7 cellular contexts compared by ENCODE assay signal in the genomic region with DNA sequence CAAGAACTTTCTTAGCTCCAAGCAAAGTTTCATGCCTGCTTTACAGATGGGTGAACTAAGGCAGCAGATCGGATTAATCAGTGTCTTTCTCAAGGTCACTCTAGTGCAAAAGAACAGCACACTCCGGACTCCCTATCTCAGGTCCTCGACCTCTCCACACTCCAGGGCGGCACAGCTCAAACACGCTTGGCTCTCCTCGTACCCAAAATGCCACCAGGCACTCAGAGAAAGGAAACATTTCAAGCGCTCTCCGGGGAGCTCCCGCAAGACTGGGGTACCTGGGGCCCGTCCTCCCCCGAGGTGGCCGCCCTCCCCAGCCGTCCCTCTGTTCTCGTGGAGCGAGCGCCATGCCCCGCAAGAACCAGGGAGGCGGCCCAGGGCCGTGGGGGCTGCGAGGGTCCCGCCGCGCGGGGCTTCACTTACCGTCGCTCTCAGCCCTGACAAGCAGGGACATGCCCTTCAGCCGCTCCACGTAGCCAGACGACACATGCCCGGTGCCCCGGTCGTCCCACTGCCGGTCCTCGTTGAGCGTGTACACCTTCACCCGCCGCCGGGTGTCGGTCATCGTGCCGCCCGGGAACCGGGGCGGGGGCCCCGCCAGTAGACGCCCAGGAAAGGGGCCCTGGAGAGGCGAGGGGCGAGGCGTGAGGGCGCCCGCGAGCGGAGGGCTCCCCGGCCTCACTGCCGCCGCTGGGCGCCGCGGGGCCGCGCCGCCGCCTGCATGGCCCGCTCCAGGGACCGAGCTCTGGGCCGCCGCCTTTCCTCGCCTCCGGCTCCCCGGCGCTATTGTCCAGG. TPM values are rescaled to one million over a fixed set of nuclear protein-coding genes. Genes with fewer than 3 reads are reported as not detected.
DNase-seq lines count a peak whose midpoint lies in the region; ATAC-seq and TF ChIP-seq lines count a peak whose summit lies in the region.

No MANE protein-coding gene starts in this region.

- peak overlapping the region; percentile 95 for H3K27ac Mint-ChIP-seq in activated T-helper 1 cell treated with anti-CD3 and anti-CD28 coated beads, Interleukin-12 subunit alpha, Interleukin-12 subunit beta, Interleukin-2, Interleukin-4 antibody, amounts not matched to agents 30 ng/mL and 10 ng/mL and 1 ng/mL, durations not matched to agents 14 hours and 24 hours and 36 hours

- H3K36me3 Mint-ChIP-seq in activated T-helper 1 cell treated with anti-CD3 and anti-CD28 coated beads, Interleukin-12 subunit alpha, Interleukin-12 subunit beta, Interleukin-2, Interleukin-4 antibody, amounts not matched to agents 30 ng/mL and 10 ng/mL and 1 ng/mL, durations not matched to agents 14 hours and 24 hours and 36 hours (ENCODE audit: low read depth) = peaks cover 31% of the 10 kb centered on the region

- peaks cover 51% of the 10 kb centered on the region for H3K79me2 ChIP-seq in neural cell (replicated peaks; ENCODE audit: insufficient read depth, low read length)

- H3K27ac ChIP-seq in neural cell (ENCODE audit: low read length) (peak overlapping the region; percentile 100), thoracic aorta (peak overlapping the region; percentile 99 to 100)

- peak overlapping the region; percentile 98 for H3K9ac ChIP-seq in neural cell (ENCODE audit: low read length)

- ATAC-seq in GM18858 (IDR thresholded peaks at IDR 0.05; ENCODE audit: unreplicated experiment) (peak; percentile 7), HG02943 (IDR thresholded peaks at IDR 0.05; ENCODE audit: low read depth, unreplicated experiment) (peak; percentile 11), thoracic aorta (ENCODE audit: insufficient number of reproducible peaks, low FRiP score, low read depth) (no peak)

- DNase-seq in NCI-H748 (lab: John Stamatoyannopoulos, UW; ENCODE audit: unreplicated experiment) = peak; percentile 60
- DNase-seq in activated T-helper 1 cell treated with anti-CD3 and anti-CD28 coated beads, Interleukin-12 subunit alpha, Interleukin-12 subunit beta, Interleukin-2, Interleukin-4 antibody, amounts not matched to agents 30 ng/mL and 10 ng/mL and 1 ng/mL, durations not matched to agents 14 hours and 24 hours and 36 hours (ENCODE audit: low spot score) = peak; percentile 34
- no peak for DNase-seq in fibroblast of pulmonary artery (ENCODE audit: low read depth)
- DNase-seq in thoracic aorta (ENCODE audit: low spot score) = no peak

- H3K9me2 ChIP-seq in neural cell (ENCODE audit: insufficient read depth, low read length) = no peaks in the 10 kb centered on the region

- peaks cover 3% of the 10 kb centered on the region for H3K27me3 Mint-ChIP-seq in activated T-helper 1 cell treated with anti-CD3 and anti-CD28 coated beads, Interleukin-12 subunit alpha, Interleukin-12 subunit beta, Interleukin-2, Interleukin-4 antibody, amounts not matched to agents 30 ng/mL and 10 ng/mL and 1 ng/mL, durations not matched to agents 14 hours and 24 hours and 36 hours (ENCODE audit: insufficient read depth)

- intact Hi-C loops in activated T-helper 1 cell treated with anti-CD3 and anti-CD28 coated beads, Interleukin-12 subunit alpha, Interleukin-12 subunit beta, Interleukin-2, Interleukin-4 antibody, amounts not matched to agents 30 ng/mL and 10 ng/mL and 1 ng/mL, durations not matched to agents 14 hours and 24 hours and 36 hours (cut with micrococcal nuclease) = loop anchor here (1.0 to 2.0 kb wide), 2 partner anchors 44 to 597 kb away; a partner anchor contains a TSS

- no peak for TF ChIP-seq EP300 in neural cell (conservative IDR thresholded peaks at IDR 0.05; ENCODE audit: poor library complexity, severe bottlenecking)

- H3K4me1 Mint-ChIP-seq in activated T-helper 1 cell treated with anti-CD3 and anti-CD28 coated beads, Interleukin-12 subunit alpha, Interleukin-12 subunit beta, Interleukin-2, Interleukin-4 antibody, amounts not matched to agents 30 ng/mL and 10 ng/mL and 1 ng/mL, durations not matched to agents 14 hours and 24 hours and 36 hours (ENCODE audit: low read depth) = peaks cover 37% of the 10 kb centered on the region

- no peaks in the 10 kb centered on the region for H3K9me3 ChIP-seq in neural cell (ENCODE audit: low read length)
- no peaks in the 10 kb centered on the region for H3K9me3 ChIP-seq in thoracic aorta

- no peak for TF ChIP-seq RAD21 in neural cell (conservative IDR thresholded peaks at IDR 0.05)

- no peak for TF ChIP-seq CTCF in fibroblast of pulmonary artery (IDR thresholded peaks at IDR 0.05; ENCODE audit: low read length, missing control alignments)
- TF ChIP-seq CTCF in neural cell (IDR thresholded peaks at IDR 0.05; ENCODE audit: poor library complexity, severe bottlenecking) = no peak
- no peak for TF ChIP-seq CTCF in thoracic aorta (IDR thresholded peaks at IDR 0.05)

- no peaks in the 10 kb centered on the region for H3K9me3 Mint-ChIP-seq in activated T-helper 1 cell treated with anti-CD3 and anti-CD28 coated beads, Interleukin-12 subunit alpha, Interleukin-12 subunit beta, Interleukin-2, Interleukin-4 antibody, amounts not matched to agents 30 ng/mL and 10 ng/mL and 1 ng/mL, durations not matched to agents 14 hours and 24 hours and 36 hours

- H3K4me3 Mint-ChIP-seq in activated T-helper 1 cell treated with anti-CD3 and anti-CD28 coated beads, Interleukin-12 subunit alpha, Interleukin-12 subunit beta, Interleukin-2, Interleukin-4 antibody, amounts not matched to agents 30 ng/mL and 10 ng/mL and 1 ng/mL, durations not matched to agents 14 hours and 24 hours and 36 hours = peak overlapping the region; percentile 98

- H3F3A ChIP-seq in neural cell (ENCODE audit: insufficient read depth, low read length, poor library complexity, severe bottlenecking) = peaks cover 12% of the 10 kb centered on the region

- H3K36me3 ChIP-seq in neural cell (ENCODE audit: insufficient read depth, low read length) (no peaks in the 10 kb centered on the region), thoracic aorta (no peaks in the 10 kb centered on the region)

- H3K4me1 ChIP-seq in thoracic aorta (ENCODE audit: control insufficient read depth in 1 of 2, low read depth in 2 of 2) = peaks cover 34 to 45% of the 10 kb centered on the region in 2 donors

- peaks cover 13% of the 10 kb centered on the region for H4K20me1 ChIP-seq in neural cell (ENCODE audit: insufficient read depth)

- H3K4me2 ChIP-seq in neural cell (ENCODE audit: low read length) = peak overlapping the region; percentile 80

- no peak overlapping the region for H2AFZ ChIP-seq in neural cell (ENCODE audit: low read depth, low read length)

- H3K4me3 ChIP-seq in fibroblast of pulmonary artery (replicated peaks; ENCODE audit: low read depth, low read length) (peak overlapping the region; percentile 69), neural cell (ENCODE audit: low read length) (peak overlapping the region; percentile 99), thoracic aorta (peak overlapping the region; percentile 87)

- H3K27me3 ChIP-seq in neural cell (ENCODE audit: insufficient read depth, low read depth, low read length) (no peaks in the 10 kb centered on the region), thoracic aorta (replicated peaks; ENCODE audit: insufficient read depth) (no peaks in the 10 kb centered on the region)

TF ChIP-seq in neural cell, 6 proteins besides CTCF, POLR2A, EP300 and RAD21:
- TF ChIP-seq, protein P1, sequence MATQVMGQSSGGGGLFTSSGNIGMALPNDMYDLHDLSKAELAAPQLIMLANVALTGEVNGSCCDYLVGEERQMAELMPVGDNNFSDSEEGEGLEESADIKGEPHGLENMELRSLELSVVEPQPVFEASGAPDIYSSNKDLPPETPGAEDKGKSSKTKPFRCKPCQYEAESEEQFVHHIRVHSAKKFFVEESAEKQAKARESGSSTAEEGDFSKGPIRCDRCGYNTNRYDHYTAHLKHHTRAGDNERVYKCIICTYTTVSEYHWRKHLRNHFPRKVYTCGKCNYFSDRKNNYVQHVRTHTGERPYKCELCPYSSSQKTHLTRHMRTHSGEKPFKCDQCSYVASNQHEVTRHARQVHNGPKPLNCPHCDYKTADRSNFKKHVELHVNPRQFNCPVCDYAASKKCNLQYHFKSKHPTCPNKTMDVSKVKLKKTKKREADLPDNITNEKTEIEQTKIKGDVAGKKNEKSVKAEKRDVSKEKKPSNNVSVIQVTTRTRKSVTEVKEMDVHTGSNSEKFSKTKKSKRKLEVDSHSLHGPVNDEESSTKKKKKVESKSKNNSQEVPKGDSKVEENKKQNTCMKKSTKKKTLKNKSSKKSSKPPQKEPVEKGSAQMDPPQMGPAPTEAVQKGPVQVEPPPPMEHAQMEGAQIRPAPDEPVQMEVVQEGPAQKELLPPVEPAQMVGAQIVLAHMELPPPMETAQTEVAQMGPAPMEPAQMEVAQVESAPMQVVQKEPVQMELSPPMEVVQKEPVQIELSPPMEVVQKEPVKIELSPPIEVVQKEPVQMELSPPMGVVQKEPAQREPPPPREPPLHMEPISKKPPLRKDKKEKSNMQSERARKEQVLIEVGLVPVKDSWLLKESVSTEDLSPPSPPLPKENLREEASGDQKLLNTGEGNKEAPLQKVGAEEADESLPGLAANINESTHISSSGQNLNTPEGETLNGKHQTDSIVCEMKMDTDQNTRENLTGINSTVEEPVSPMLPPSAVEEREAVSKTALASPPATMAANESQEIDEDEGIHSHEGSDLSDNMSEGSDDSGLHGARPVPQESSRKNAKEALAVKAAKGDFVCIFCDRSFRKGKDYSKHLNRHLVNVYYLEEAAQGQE (IDR thresholded peaks at IDR 0.05; ENCODE audit: borderline replicate concordance) = no peak
- TF ChIP-seq MXI1 (conservative IDR thresholded peaks at IDR 0.05; ENCODE audit: poor library complexity, severe bottlenecking) = no peak
- TF ChIP-seq POLR2AphosphoS5 (IDR thresholded peaks at IDR 0.05) = no peak
- TF ChIP-seq SMC3 (conservative IDR thresholded peaks at IDR 0.05; ENCODE audit: poor library complexity) = no peak
- TF ChIP-seq TAF1 (IDR thresholded peaks at IDR 0.05; ENCODE audit: low read depth) = no peak
- TF ChIP-seq EZH2 (IDR thresholded peaks at IDR 0.05; ENCODE audit: borderline replicate concordance, insufficient read depth, low read length, poor library complexity, severe bottlenecking) = no peak
TF ChIP-seq in neural cell: peak in this region for 0.

RNA-seq across cellular contexts. Expression of a gene that starts 0.8 kb away (rescaled TPM):
- total RNA-seq in activated T-helper 1 cell treated with anti-CD3 and anti-CD28 coated beads, Interleukin-12 subunit alpha, Interleukin-12 subunit beta, Interleukin-2, Interleukin-4 antibody, amounts not matched to agents 30 ng/mL and 10 ng/mL and 1 ng/mL, durations not matched to agents 14 hours and 24 hours and 36 hours = 130 and 144 TPM in 2 replicates
- 94.3 and 99.4 TPM in 2 replicates for polyA plus RNA-seq in neural cell
- polyA minus RNA-seq in neural cell = 150 and 152 TPM in 2 replicates
- 100 to 1,000 TPM in 1 of 2 donors, 10 to 100 TPM in 1; 57.5 to 104 TPM for total RNA-seq in thoracic aorta

Comparison
In these comparisons a context has a peak if more than half of its experiments do, and no peak if none do; other contexts are left out.
1. DNase-seq: peak in NCI-H748 (single experiment) and activated T-helper 1 cell treated with anti-CD3 and anti-CD28 coated beads, Interleukin-12 subunit alpha, Interleukin-12 subunit beta, Interleukin-2, Interleukin-4 antibody, amounts not matched to agents 30 ng/mL and 10 ng/mL and 1 ng/mL, durations not matched to agents 14 hours and 24 hours and 36 hours (single experiment); none in fibroblast of pulmonary artery (single experiment) and thoracic aorta (single experiment).
2. Peak in every context shown above with its lines, with median percentiles within 50 percentile points of each other: H3K4me3 ChIP-seq.